In the genomic region with DNA sequence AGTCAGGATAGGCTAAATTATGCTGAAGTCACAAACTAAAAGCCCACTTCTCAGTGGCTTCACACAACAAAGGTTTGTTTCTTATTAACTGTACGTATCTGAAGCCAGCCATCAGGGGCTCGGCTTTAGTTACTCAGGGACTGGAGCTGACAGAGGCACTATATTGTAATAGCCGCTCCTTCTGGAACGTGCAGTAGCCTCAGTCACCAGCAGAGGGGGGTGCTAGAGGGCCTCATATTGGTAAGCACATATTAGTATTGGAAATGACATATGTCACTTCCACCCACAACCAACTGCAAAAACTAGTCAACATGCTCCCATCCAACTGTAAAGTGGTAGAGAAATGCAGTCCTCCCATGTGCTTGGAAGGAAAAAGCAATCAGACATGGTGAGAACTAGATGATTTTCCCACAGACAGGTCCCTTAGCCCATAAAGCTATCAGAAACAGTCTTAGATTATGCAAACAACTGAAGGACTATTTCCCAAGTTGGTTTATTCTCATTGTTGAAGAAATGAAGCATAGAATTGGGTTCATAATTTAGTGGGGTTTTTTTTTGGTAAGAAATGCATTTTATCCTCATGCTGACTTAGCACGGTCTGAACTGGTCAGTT, we compare ENCODE assay signal across 8 cellular contexts.
A peak's percentile ranks its signal among the peaks of the same experiment; 100 is the strongest.
DNase-seq lines count a peak whose midpoint lies in the region; ATAC-seq and TF ChIP-seq lines count a peak whose summit lies in the region.

No MANE protein-coding gene starts in this region.

- no peaks in the 10 kb centered on the region for H4K20me1 ChIP-seq in neural cell (ENCODE audit: insufficient read depth)

- no peak overlapping the region for H3K27ac ChIP-seq in neural cell (ENCODE audit: low read length)
- H3K27ac ChIP-seq in testis, result no peak overlapping the region

- peak; percentile 46 for TF ChIP-seq RAD21 in neural cell (conservative IDR thresholded peaks at IDR 0.05)

- H3K9me3 ChIP-seq in neural cell (ENCODE audit: low read length) (peaks cover 3% of the 10 kb centered on the region), testis (no peaks in the 10 kb centered on the region)

- H3K4me2 ChIP-seq in neural cell (ENCODE audit: low read length), result no peak overlapping the region

- TF ChIP-seq POLR2A in erythroblast (IDR thresholded peaks at IDR 0.05; ENCODE audit: low read length), result no peak
- no peak for TF ChIP-seq POLR2A in testis (IDR thresholded peaks at IDR 0.05)

- no peak overlapping the region for H3K4me3 ChIP-seq in neural cell (ENCODE audit: low read length)
- H3K4me3 ChIP-seq in testis, result no peak overlapping the region

- DNase-seq in COR-L47 (lab: John Stamatoyannopoulos, UW) (peak; percentile 22), NCI-H748 (lab: John Stamatoyannopoulos, UW; ENCODE audit: unreplicated experiment) (peak; percentile 80), erythroblast (lab: John Stamatoyannopoulos, UW) (peak; percentile 55 to 78), testis (peak; percentile 78)
- DNase-seq in activated CD8-positive, alpha-beta memory T cell treated with anti-CD3 and anti-CD28 coated beads for 24 hours, result peak; percentile 78

- TF ChIP-seq CTCF in neural cell (IDR thresholded peaks at IDR 0.05; ENCODE audit: poor library complexity, severe bottlenecking), result peak; percentile 57
- TF ChIP-seq CTCF in testis (IDR thresholded peaks at IDR 0.05), result peak; percentile 37 to 77 (median 63)

- no peaks in the 10 kb centered on the region for H3K9me2 ChIP-seq in neural cell (ENCODE audit: insufficient read depth, low read length)

- 49 to 56% methylated on average over 5 of the region's 5 CpGs for WGBS in testis, 2 donors

- H3K79me2 ChIP-seq in neural cell (replicated peaks; ENCODE audit: insufficient read depth, low read length), result no peaks in the 10 kb centered on the region

- intact Hi-C loops in testis (cut with DNase I; ENCODE audit: low total_unique reads), result no loop called here

- H3F3A ChIP-seq in neural cell (ENCODE audit: insufficient read depth, low read length, poor library complexity, severe bottlenecking), result no peaks in the 10 kb centered on the region

- ATAC-seq in GM19351 (IDR thresholded peaks at IDR 0.05; ENCODE audit: unreplicated experiment), result peak; percentile 100
- ATAC-seq in HG03354 (IDR thresholded peaks at IDR 0.05; ENCODE audit: poor library complexity, severe bottlenecking, unreplicated experiment), result peak; percentile 97

- H2AFZ ChIP-seq in neural cell (ENCODE audit: low read depth, low read length), result no peak overlapping the region

- TF ChIP-seq EP300 in neural cell (conservative IDR thresholded peaks at IDR 0.05; ENCODE audit: poor library complexity, severe bottlenecking), result no peak

- H3K36me3 ChIP-seq in neural cell (ENCODE audit: insufficient read depth, low read length) (no peaks in the 10 kb centered on the region), testis (ENCODE audit: low read depth, missing control alignments) (no peaks in the 10 kb centered on the region)

- no peak overlapping the region for H3K9ac ChIP-seq in neural cell (ENCODE audit: low read length)

- H3K4me1 ChIP-seq in testis, result no peaks in the 10 kb centered on the region

- H3K27me3 ChIP-seq in neural cell (ENCODE audit: insufficient read depth, low read depth, low read length) (no peaks in the 10 kb centered on the region), testis (no peaks in the 10 kb centered on the region)

TF ChIP-seq in neural cell, 6 proteins besides CTCF, POLR2A, EP300 and RAD21:
- TF ChIP-seq, protein P1, sequence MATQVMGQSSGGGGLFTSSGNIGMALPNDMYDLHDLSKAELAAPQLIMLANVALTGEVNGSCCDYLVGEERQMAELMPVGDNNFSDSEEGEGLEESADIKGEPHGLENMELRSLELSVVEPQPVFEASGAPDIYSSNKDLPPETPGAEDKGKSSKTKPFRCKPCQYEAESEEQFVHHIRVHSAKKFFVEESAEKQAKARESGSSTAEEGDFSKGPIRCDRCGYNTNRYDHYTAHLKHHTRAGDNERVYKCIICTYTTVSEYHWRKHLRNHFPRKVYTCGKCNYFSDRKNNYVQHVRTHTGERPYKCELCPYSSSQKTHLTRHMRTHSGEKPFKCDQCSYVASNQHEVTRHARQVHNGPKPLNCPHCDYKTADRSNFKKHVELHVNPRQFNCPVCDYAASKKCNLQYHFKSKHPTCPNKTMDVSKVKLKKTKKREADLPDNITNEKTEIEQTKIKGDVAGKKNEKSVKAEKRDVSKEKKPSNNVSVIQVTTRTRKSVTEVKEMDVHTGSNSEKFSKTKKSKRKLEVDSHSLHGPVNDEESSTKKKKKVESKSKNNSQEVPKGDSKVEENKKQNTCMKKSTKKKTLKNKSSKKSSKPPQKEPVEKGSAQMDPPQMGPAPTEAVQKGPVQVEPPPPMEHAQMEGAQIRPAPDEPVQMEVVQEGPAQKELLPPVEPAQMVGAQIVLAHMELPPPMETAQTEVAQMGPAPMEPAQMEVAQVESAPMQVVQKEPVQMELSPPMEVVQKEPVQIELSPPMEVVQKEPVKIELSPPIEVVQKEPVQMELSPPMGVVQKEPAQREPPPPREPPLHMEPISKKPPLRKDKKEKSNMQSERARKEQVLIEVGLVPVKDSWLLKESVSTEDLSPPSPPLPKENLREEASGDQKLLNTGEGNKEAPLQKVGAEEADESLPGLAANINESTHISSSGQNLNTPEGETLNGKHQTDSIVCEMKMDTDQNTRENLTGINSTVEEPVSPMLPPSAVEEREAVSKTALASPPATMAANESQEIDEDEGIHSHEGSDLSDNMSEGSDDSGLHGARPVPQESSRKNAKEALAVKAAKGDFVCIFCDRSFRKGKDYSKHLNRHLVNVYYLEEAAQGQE (IDR thresholded peaks at IDR 0.05; ENCODE audit: borderline replicate concordance), result no peak
- TF ChIP-seq SMC3 (conservative IDR thresholded peaks at IDR 0.05; ENCODE audit: poor library complexity), result peak; percentile 43
TF ChIP-seq in neural cell: peak in this region for 1.

Comparison
In these comparisons a context has a peak if more than half of its experiments do, and no peak if none do; other contexts are left out.
1. DNase-seq: peak in every context shown above with its lines; median percentile 80 in NCI-H748; 78 in activated CD8-positive, alpha-beta memory T cell treated with anti-CD3 and anti-CD28 coated beads for 24 hours; 78 in testis; 66 in erythroblast; 22 in COR-L47.